In genomic region chr14:69673099-69673498, GRCh38 we compare ENCODE assay signal across 7 cellular contexts.
A peak's percentile ranks its signal among the peaks of the same experiment; 100 is the strongest.
DNase-seq lines count a peak whose midpoint lies in the region; ATAC-seq lines count a peak whose summit lies in the region.

No MANE protein-coding gene starts in this region.

- no peaks in the 10 kb centered on the region for H3K9me3 Mint-ChIP-seq in activated naive CD4-positive, alpha-beta T cell treated with anti-CD3 and anti-CD28 coated beads, Interleukin-2, amount 50 U/mL, for 72 hours

- peak overlapping the region; percentile 95 to 100 for H3K27ac Mint-ChIP-seq in activated naive CD4-positive, alpha-beta T cell treated with anti-CD3 and anti-CD28 coated beads, Interleukin-2, amount 50 U/mL, for 72 hours

- ATAC-seq in GM18519 (IDR thresholded peaks at IDR 0.05; ENCODE audit: low FRiP score, unreplicated experiment): peak; percentile 36
- peak; percentile 45 for ATAC-seq in HG02885 (IDR thresholded peaks at IDR 0.05; ENCODE audit: poor library complexity, unreplicated experiment)
- no peak for ATAC-seq in activated naive CD4-positive, alpha-beta T cell treated with anti-CD3 and anti-CD28 coated beads, Interleukin-2, amount 50 U/mL, for 72 hours

- peak overlapping the region in 16 of 21 experiments; percentile 13 to 81 (median 48) for H3K27ac ChIP-seq in skin epidermis

- H3K4me3 ChIP-seq in skin epidermis: no peak overlapping the region

- peaks cover 6 to 59% of the 10 kb centered on the region in 2 donors for H3K36me3 Mint-ChIP-seq in activated naive CD4-positive, alpha-beta T cell treated with anti-CD3 and anti-CD28 coated beads, Interleukin-2, amount 50 U/mL, for 72 hours

- DNase-seq in activated naive CD4-positive, alpha-beta T cell treated with anti-CD3 and anti-CD28 coated beads, Interleukin-2, amount 50 U/mL, for 72 hours (ENCODE audit: low spot score in 2 of 2): no peak
- no peak for DNase-seq in NCI-H345 (lab: John Stamatoyannopoulos, UW)
- DNase-seq in amygdala (lab: John Stamatoyannopoulos, UW): no peak
- no peak for DNase-seq in DMS153 (lab: John Stamatoyannopoulos, UW)

Comparison
In these comparisons a context has a peak if more than half of its experiments do, and no peak if none do; other contexts are left out.
1. ATAC-seq: peak in GM18519 (single experiment) and HG02885 (single experiment); none in activated naive CD4-positive, alpha-beta T cell treated with anti-CD3 and anti-CD28 coated beads, Interleukin-2, amount 50 U/mL, for 72 hours (0 of 2).